ENCODE assay signal across 1 cellular context in the genomic region with DNA sequence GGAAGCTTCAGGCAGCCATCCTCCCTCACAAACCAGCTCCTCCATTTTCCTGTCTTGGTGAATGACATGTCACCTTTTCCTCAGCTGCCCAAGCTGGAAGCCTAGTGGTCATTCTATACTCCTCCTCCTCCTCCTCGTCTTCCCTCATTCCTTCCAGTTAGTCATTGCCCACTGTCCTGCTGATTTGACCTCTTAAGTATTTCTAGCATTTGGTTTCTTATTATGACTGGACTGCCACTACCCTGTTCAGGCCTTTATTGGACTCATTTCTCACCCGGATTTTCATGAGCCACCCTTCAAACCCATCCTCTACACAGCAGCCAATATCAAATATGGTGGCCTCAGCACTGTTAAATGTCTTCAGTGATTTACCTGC.
TF ChIP-seq lines count a peak whose summit lies in the region.

No MANE protein-coding gene starts in this region.

TF ChIP-seq in SK-N-SH treated with all-trans-retinoic acid at 6 μM for 48 hours, 23 proteins besides CTCF, POLR2A, EP300 and RAD21 (continued from another document):
- TF ChIP-seq, protein P1, sequence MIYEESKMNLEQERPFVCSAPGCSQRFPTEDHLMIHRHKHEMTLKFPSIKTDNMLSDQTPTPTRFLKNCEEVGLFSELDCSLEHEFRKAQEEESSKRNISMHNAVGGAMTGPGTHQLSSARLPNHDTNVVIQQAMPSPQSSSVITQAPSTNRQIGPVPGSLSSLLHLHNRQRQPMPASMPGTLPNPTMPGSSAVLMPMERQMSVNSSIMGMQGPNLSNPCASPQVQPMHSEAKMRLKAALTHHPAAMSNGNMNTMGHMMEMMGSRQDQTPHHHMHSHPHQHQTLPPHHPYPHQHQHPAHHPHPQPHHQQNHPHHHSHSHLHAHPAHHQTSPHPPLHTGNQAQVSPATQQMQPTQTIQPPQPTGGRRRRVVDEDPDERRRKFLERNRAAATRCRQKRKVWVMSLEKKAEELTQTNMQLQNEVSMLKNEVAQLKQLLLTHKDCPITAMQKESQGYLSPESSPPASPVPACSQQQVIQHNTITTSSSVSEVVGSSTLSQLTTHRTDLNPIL (CRISPR knock-in tag; IDR thresholded peaks at IDR 0.05; ENCODE audit: low read depth): no peak
- TF ChIP-seq ZC3H10 (CRISPR knock-in tag; IDR thresholded peaks at IDR 0.05): no peak
- TF ChIP-seq ZNF565 (CRISPR knock-in tag; conservative IDR thresholded peaks at IDR 0.05; ENCODE audit: low read depth): no peak
- TF ChIP-seq RARB (CRISPR knock-in tag; IDR thresholded peaks at IDR 0.05): no peak
- no peak for TF ChIP-seq GLIS3 (CRISPR knock-in tag; IDR thresholded peaks at IDR 0.05)
- no peak for TF ChIP-seq ZNF70 (CRISPR knock-in tag; IDR thresholded peaks at IDR 0.05)
- no peak for TF ChIP-seq CSDC2 (CRISPR knock-in tag; IDR thresholded peaks at IDR 0.05)
- no peak for TF ChIP-seq ESRRG (CRISPR knock-in tag; IDR thresholded peaks at IDR 0.05)
